ENCODE assay signal across 7 cellular contexts in genomic region chr5:14168139-14168792, GRCh38. TPM values are rescaled to one million over a fixed set of nuclear protein-coding genes. Genes with fewer than 3 reads are reported as not detected.
DNase-seq lines count a peak whose midpoint lies in the region; ATAC-seq and TF ChIP-seq lines count a peak whose summit lies in the region.

No MANE protein-coding gene starts in this region.

- DNase-seq in adrenal gland (no peak), psoas muscle (no peak), HPDE6-E6E7 (ENCODE audit: extremely low spot score) (no peak), GF-D8 (lab: John Stamatoyannopoulos, UW) (no peak)
- no peak for DNase-seq in activated T-helper 2 cell treated with anti-CD3 and anti-CD28 coated beads, Interferon-gamma antibody, Interleukin-2, Interleukin-4, amounts not matched to agents 10 μg/mL and 5 μg/mL and 100 μg/mL, durations not matched to agents 14 hours and 24 hours and 36 hours (ENCODE audit: low spot score)

- H3K9me3 Mint-ChIP-seq in activated T-helper 2 cell treated with anti-CD3 and anti-CD28 coated beads, Interferon-gamma antibody, Interleukin-2, Interleukin-4, amounts not matched to agents 10 μg/mL and 5 μg/mL and 100 μg/mL, durations not matched to agents 14 hours and 24 hours and 36 hours: no peaks in the 10 kb centered on the region

- no peaks in the 10 kb centered on the region for H3K27me3 ChIP-seq in adrenal gland
- no peaks in the 10 kb centered on the region for H3K27me3 ChIP-seq in psoas muscle (ENCODE audit: insufficient read depth in 3 of 3, low read length in 2 of 3)

- no peak for TF ChIP-seq POLR2A in adrenal gland (IDR thresholded peaks at IDR 0.05)

- no peak overlapping the region for H3K27ac Mint-ChIP-seq in activated T-helper 2 cell treated with anti-CD3 and anti-CD28 coated beads, Interferon-gamma antibody, Interleukin-2, Interleukin-4, amounts not matched to agents 10 μg/mL and 5 μg/mL and 100 μg/mL, durations not matched to agents 14 hours and 24 hours and 36 hours

- 57 to 63% (median 59%) methylated on average over 6 of the region's 6 CpGs for WGBS in adrenal gland, 4 donors
- 33 to 36% (median 34%) methylated on average over 6 of the region's 6 CpGs for WGBS in psoas muscle, 3 donors

- peak overlapping the region in 3 of 5 donors; percentile 35 to 50 (median 36) for H3K27ac ChIP-seq in adrenal gland
- peak overlapping the region; percentile 61 for H3K27ac ChIP-seq in psoas muscle

- H3K27me3 Mint-ChIP-seq in activated T-helper 2 cell treated with anti-CD3 and anti-CD28 coated beads, Interferon-gamma antibody, Interleukin-2, Interleukin-4, amounts not matched to agents 10 μg/mL and 5 μg/mL and 100 μg/mL, durations not matched to agents 14 hours and 24 hours and 36 hours (ENCODE audit: low read depth): peaks cover 5% of the 10 kb centered on the region

- intact Hi-C loops in adrenal gland (cut with DNase I) (no loop called here), psoas muscle (cut with DNase I) (no loop called here)
- intact Hi-C loops in activated T-helper 2 cell treated with anti-CD3 and anti-CD28 coated beads, Interferon-gamma antibody, Interleukin-2, Interleukin-4, amounts not matched to agents 10 μg/mL and 5 μg/mL and 100 μg/mL, durations not matched to agents 14 hours and 24 hours and 36 hours (cut with micrococcal nuclease): no loop called here

- no peak overlapping the region for H3K4me3 ChIP-seq in adrenal gland
- no peak overlapping the region for H3K4me3 ChIP-seq in psoas muscle

- peaks cover 0 to 6% (median 0%) of the 10 kb centered on the region in 3 donors for H3K9me3 ChIP-seq in adrenal gland (replicated peaks in 1 of 3)
- H3K9me3 ChIP-seq in psoas muscle: peaks cover 7% of the 10 kb centered on the region

- TF ChIP-seq CTCF in adrenal gland (IDR thresholded peaks at IDR 0.05): no peak
- no peak for TF ChIP-seq CTCF in psoas muscle (IDR thresholded peaks at IDR 0.05)

- no peaks in the 10 kb centered on the region for H3K4me1 Mint-ChIP-seq in activated T-helper 2 cell treated with anti-CD3 and anti-CD28 coated beads, Interferon-gamma antibody, Interleukin-2, Interleukin-4, amounts not matched to agents 10 μg/mL and 5 μg/mL and 100 μg/mL, durations not matched to agents 14 hours and 24 hours and 36 hours (ENCODE audit: low read depth)

- H3K36me3 ChIP-seq in adrenal gland (replicated peaks in 1 of 2): no peaks in the 10 kb centered on the region
- H3K36me3 ChIP-seq in psoas muscle (ENCODE audit: insufficient read depth in 1 of 2, low read depth in 1 of 2): no peaks in the 10 kb centered on the region

- ATAC-seq in GM18907 (IDR thresholded peaks at IDR 0.05; ENCODE audit: unreplicated experiment) (peak; percentile 36), HG02884 (IDR thresholded peaks at IDR 0.05; ENCODE audit: unreplicated experiment) (peak; percentile 36), psoas muscle (peak; percentile 23 to 50 (median 38))

- H3K4me3 Mint-ChIP-seq in activated T-helper 2 cell treated with anti-CD3 and anti-CD28 coated beads, Interferon-gamma antibody, Interleukin-2, Interleukin-4, amounts not matched to agents 10 μg/mL and 5 μg/mL and 100 μg/mL, durations not matched to agents 14 hours and 24 hours and 36 hours (ENCODE audit: low read depth): no peak overlapping the region

- H3K4me1 ChIP-seq in adrenal gland (replicated peaks in 1 of 2) (peaks cover 7 to 55% of the 10 kb centered on the region in 2 donors), psoas muscle (peaks cover 67% of the 10 kb centered on the region)

- no peaks in the 10 kb centered on the region for H3K36me3 Mint-ChIP-seq in activated T-helper 2 cell treated with anti-CD3 and anti-CD28 coated beads, Interferon-gamma antibody, Interleukin-2, Interleukin-4, amounts not matched to agents 10 μg/mL and 5 μg/mL and 100 μg/mL, durations not matched to agents 14 hours and 24 hours and 36 hours (ENCODE audit: low read depth)

RNA-seq across cellular contexts. Expression of gene TRIO, which starts 25.1 kb away (rescaled TPM):
- total RNA-seq in adrenal gland (100 to 1,000 TPM in 1 of 8 donors, 10 to 100 TPM in 7; 41.1 to 108 (median 72.4) TPM), psoas muscle (10 to 100 TPM; 35.0 to 77.5 (median 51.7) TPM)
- polyA plus RNA-seq in adrenal gland (100 to 1,000 TPM in 1 of 3 donors, 10 to 100 TPM in 2; 27.3 to 109 (median 58.9) TPM), psoas muscle (10 to 100 TPM; 18.5 to 31.7 (median 19.4) TPM)
- 28.7 and 30.1 TPM in 2 replicates for total RNA-seq in activated T-helper 2 cell treated with anti-CD3 and anti-CD28 coated beads, Interferon-gamma antibody, Interleukin-2, Interleukin-4, amounts not matched to agents 10 μg/mL and 5 μg/mL and 100 μg/mL, durations not matched to agents 14 hours and 24 hours and 36 hours
